ENCODE assay signal across 1 cellular context in the genomic region with DNA sequence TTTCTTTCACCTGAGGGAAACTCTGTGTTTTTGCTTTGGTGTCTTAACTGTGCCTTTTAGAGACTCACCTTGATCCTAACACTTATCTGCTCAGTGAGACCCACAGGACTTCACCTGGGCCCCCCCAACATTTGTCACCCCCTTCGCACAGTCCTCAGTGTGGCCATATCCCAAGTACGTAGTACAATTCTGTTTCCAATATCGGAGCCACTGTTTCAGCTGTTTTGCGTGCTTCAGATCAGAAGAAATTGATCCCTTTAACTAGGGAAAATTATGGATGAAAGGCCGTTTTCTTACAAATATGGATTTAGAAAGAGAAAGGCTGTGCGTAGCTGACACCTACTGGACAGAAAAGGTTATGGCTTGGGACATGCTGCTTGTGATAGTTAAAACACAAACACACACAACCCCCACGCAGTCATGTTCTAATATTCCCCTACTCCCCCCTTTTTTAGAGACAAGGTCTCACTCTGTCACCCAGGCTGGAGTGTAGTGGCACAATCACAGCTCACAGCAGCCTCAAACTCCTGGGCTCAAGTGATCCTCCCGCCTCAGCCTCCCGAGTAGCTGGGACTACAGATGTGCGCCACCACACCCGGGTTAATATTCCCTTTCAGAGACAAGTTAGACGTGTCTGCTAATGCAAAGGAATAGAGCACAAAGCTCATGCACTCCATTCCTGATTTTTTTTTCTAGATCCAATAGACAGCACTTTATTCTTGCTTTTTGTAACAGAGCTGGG.
TF ChIP-seq lines count a peak whose summit lies in the region.

No MANE protein-coding gene starts in this region.

TF ChIP-seq in HepG2, 621 proteins besides CTCF, POLR2A, EP300 and RAD21 (continued from another document and continues in another):
- TF ChIP-seq, protein P1, sequence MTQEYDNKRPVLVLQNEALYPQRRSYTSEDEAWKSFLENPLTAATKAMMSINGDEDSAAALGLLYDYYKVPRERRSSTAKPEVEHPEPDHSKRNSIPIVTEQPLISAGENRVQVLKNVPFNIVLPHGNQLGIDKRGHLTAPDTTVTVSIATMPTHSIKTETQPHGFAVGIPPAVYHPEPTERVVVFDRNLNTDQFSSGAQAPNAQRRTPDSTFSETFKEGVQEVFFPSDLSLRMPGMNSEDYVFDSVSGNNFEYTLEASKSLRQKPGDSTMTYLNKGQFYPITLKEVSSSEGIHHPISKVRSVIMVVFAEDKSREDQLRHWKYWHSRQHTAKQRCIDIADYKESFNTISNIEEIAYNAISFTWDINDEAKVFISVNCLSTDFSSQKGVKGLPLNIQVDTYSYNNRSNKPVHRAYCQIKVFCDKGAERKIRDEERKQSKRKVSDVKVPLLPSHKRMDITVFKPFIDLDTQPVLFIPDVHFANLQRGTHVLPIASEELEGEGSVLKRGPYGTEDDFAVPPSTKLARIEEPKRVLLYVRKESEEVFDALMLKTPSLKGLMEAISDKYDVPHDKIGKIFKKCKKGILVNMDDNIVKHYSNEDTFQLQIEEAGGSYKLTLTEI (CRISPR knock-in tag; conservative IDR thresholded peaks at IDR 0.05), result no peak
- TF ChIP-seq KMT2B (CRISPR knock-in tag; IDR thresholded peaks at IDR 0.05) (no peak), ZNF205 (CRISPR knock-in tag; IDR thresholded peaks at IDR 0.05) (no peak), KLF11 (CRISPR knock-in tag; IDR thresholded peaks at IDR 0.05) (no peak), YY1 (IDR thresholded peaks at IDR 0.05; ENCODE audit: insufficient read depth, insufficient replicate concordance, low read depth, low read length) (no peak), PITX1 (CRISPR knock-in tag; IDR thresholded peaks at IDR 0.05) (no peak), NR2F6 (IDR thresholded peaks at IDR 0.05) (no peak), NR2F6 (CRISPR knock-in tag; IDR thresholded peaks at IDR 0.05) (no peak), ZBTB1 (CRISPR knock-in tag; IDR thresholded peaks at IDR 0.05; ENCODE audit: borderline replicate concordance) (no peak), ZNF557 (CRISPR knock-in tag; IDR thresholded peaks at IDR 0.05) (no peak), KDM5B (CRISPR knock-in tag; IDR thresholded peaks at IDR 0.05; ENCODE audit: borderline replicate concordance) (0 out of 2 replicates have a peak, but pooled peaks have one; percentile 37), TCF7 (IDR thresholded peaks at IDR 0.05; ENCODE audit: low read depth) (no peak), GLI4 (CRISPR knock-in tag; IDR thresholded peaks at IDR 0.05; ENCODE audit: borderline replicate concordance) (no peak), ZNF235 (CRISPR knock-in tag; IDR thresholded peaks at IDR 0.05; ENCODE audit: borderline replicate concordance) (no peak), SP140L (CRISPR knock-in tag; IDR thresholded peaks at IDR 0.05; ENCODE audit: borderline replicate concordance) (0 out of 2 replicates have a peak, but pooled peaks have one; percentile 79), ZNF17 (CRISPR knock-in tag; IDR thresholded peaks at IDR 0.05) (no peak), ETV6 (CRISPR knock-in tag; conservative IDR thresholded peaks at IDR 0.05) (no peak), NFE2 (CRISPR knock-in tag; IDR thresholded peaks at IDR 0.05) (no peak), ZNF850 (CRISPR knock-in tag; conservative IDR thresholded peaks at IDR 0.05) (0 out of 2 replicates have a peak, but pooled peaks have one; percentile 44), TBP (CRISPR knock-in tag; IDR thresholded peaks at IDR 0.05) (no peak), AHR (CRISPR knock-in tag; IDR thresholded peaks at IDR 0.05) (no peak; the same call in 1 of the 2 replicates), ZMYM2 (CRISPR knock-in tag; IDR thresholded peaks at IDR 0.05) (no peak), POLR2G (IDR thresholded peaks at IDR 0.05; ENCODE audit: low read depth, low read length) (no peak), ZFP1 (CRISPR knock-in tag; IDR thresholded peaks at IDR 0.05) (no peak), ZNF749 (CRISPR knock-in tag; IDR thresholded peaks at IDR 0.05; ENCODE audit: borderline replicate concordance) (no peak), ZNF841 (CRISPR knock-in tag; IDR thresholded peaks at IDR 0.05; ENCODE audit: borderline replicate concordance) (no peak), PRMT3 (CRISPR knock-in tag; IDR thresholded peaks at IDR 0.05; ENCODE audit: borderline replicate concordance, low read depth) (no peak), ZNF282 (IDR thresholded peaks at IDR 0.05; ENCODE audit: partially characterized antibody) (no peak), ZZZ3 (CRISPR knock-in tag; IDR thresholded peaks at IDR 0.05; ENCODE audit: borderline replicate concordance) (0 out of 2 replicates have a peak, but pooled peaks have one; percentile 23), ATM (IDR thresholded peaks at IDR 0.05; ENCODE audit: borderline replicate concordance) (no peak), ZNF788 (CRISPR knock-in tag; IDR thresholded peaks at IDR 0.05; ENCODE audit: borderline replicate concordance) (0 out of 2 replicates have a peak, but pooled peaks have one; percentile 39), ZNF773 (CRISPR knock-in tag; IDR thresholded peaks at IDR 0.05; ENCODE audit: borderline replicate concordance) (no peak), ZNF10 (CRISPR knock-in tag; IDR thresholded peaks at IDR 0.05; ENCODE audit: borderline replicate concordance, low read depth) (no peak), ZSCAN21 (CRISPR knock-in tag; IDR thresholded peaks at IDR 0.05; ENCODE audit: borderline replicate concordance) (no peak), HNF4G (IDR thresholded peaks at IDR 0.05; ENCODE audit: borderline replicate concordance, low read depth, low read length) (no peak), HNF4G (CRISPR knock-in tag; IDR thresholded peaks at IDR 0.05; ENCODE audit: borderline replicate concordance, low read depth) (0 out of 2 replicates have a peak, but pooled peaks have one; percentile 27), SMAD9 (CRISPR knock-in tag; IDR thresholded peaks at IDR 0.05) (no peak), ZNF776 (CRISPR knock-in tag; IDR thresholded peaks at IDR 0.05) (no peak), ZNF782 (CRISPR knock-in tag; IDR thresholded peaks at IDR 0.05; ENCODE audit: borderline replicate concordance) (0 out of 2 replicates have a peak, but pooled peaks have one; percentile 48), CHD4 (IDR thresholded peaks at IDR 0.05; ENCODE audit: borderline replicate concordance, low read length) (no peak), THYN1 (CRISPR knock-in tag; IDR thresholded peaks at IDR 0.05; ENCODE audit: borderline replicate concordance, low read depth) (no peak)
- TF ChIP-seq, protein P2, sequence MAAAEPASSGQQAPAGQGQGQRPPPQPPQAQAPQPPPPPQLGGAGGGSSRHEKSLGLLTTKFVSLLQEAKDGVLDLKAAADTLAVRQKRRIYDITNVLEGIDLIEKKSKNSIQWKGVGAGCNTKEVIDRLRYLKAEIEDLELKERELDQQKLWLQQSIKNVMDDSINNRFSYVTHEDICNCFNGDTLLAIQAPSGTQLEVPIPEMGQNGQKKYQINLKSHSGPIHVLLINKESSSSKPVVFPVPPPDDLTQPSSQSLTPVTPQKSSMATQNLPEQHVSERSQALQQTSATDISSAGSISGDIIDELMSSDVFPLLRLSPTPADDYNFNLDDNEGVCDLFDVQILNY (CRISPR knock-in tag; conservative IDR thresholded peaks at IDR 0.05), result no peak
- TF ChIP-seq, protein P3, sequence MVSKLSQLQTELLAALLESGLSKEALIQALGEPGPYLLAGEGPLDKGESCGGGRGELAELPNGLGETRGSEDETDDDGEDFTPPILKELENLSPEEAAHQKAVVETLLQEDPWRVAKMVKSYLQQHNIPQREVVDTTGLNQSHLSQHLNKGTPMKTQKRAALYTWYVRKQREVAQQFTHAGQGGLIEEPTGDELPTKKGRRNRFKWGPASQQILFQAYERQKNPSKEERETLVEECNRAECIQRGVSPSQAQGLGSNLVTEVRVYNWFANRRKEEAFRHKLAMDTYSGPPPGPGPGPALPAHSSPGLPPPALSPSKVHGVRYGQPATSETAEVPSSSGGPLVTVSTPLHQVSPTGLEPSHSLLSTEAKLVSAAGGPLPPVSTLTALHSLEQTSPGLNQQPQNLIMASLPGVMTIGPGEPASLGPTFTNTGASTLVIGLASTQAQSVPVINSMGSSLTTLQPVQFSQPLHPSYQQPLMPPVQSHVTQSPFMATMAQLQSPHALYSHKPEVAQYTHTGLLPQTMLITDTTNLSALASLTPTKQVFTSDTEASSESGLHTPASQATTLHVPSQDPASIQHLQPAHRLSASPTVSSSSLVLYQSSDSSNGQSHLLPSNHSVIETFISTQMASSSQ (IDR thresholded peaks at IDR 0.05; ENCODE audit: low read depth), result no peak
- TF ChIP-seq, protein P3 (CRISPR knock-in tag; IDR thresholded peaks at IDR 0.05; ENCODE audit: borderline replicate concordance), result no peak
- TF ChIP-seq, protein P4, sequence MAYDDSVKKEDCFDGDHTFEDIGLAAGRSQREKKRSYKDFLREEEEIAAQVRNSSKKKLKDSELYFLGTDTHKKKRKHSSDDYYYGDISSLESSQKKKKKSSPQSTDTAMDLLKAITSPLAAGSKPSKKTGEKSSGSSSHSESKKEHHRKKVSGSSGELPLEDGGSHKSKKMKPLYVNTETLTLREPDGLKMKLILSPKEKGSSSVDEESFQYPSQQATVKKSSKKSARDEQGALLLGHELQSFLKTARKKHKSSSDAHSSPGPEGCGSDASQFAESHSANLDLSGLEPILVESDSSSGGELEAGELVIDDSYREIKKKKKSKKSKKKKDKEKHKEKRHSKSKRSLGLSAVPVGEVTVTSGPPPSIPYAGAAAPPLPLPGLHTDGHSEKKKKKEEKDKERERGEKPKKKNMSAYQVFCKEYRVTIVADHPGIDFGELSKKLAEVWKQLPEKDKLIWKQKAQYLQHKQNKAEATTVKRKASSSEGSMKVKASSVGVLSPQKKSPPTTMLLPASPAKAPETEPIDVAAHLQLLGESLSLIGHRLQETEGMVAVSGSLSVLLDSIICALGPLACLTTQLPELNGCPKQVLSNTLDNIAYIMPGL (CRISPR knock-in tag; IDR thresholded peaks at IDR 0.05; ENCODE audit: borderline replicate concordance in 1 of 2, low read depth in 1 of 2), result peak in 1 of 2 experiments; percentile 41; a peak in 1 of 4 replicates
- TF ChIP-seq, protein P5, sequence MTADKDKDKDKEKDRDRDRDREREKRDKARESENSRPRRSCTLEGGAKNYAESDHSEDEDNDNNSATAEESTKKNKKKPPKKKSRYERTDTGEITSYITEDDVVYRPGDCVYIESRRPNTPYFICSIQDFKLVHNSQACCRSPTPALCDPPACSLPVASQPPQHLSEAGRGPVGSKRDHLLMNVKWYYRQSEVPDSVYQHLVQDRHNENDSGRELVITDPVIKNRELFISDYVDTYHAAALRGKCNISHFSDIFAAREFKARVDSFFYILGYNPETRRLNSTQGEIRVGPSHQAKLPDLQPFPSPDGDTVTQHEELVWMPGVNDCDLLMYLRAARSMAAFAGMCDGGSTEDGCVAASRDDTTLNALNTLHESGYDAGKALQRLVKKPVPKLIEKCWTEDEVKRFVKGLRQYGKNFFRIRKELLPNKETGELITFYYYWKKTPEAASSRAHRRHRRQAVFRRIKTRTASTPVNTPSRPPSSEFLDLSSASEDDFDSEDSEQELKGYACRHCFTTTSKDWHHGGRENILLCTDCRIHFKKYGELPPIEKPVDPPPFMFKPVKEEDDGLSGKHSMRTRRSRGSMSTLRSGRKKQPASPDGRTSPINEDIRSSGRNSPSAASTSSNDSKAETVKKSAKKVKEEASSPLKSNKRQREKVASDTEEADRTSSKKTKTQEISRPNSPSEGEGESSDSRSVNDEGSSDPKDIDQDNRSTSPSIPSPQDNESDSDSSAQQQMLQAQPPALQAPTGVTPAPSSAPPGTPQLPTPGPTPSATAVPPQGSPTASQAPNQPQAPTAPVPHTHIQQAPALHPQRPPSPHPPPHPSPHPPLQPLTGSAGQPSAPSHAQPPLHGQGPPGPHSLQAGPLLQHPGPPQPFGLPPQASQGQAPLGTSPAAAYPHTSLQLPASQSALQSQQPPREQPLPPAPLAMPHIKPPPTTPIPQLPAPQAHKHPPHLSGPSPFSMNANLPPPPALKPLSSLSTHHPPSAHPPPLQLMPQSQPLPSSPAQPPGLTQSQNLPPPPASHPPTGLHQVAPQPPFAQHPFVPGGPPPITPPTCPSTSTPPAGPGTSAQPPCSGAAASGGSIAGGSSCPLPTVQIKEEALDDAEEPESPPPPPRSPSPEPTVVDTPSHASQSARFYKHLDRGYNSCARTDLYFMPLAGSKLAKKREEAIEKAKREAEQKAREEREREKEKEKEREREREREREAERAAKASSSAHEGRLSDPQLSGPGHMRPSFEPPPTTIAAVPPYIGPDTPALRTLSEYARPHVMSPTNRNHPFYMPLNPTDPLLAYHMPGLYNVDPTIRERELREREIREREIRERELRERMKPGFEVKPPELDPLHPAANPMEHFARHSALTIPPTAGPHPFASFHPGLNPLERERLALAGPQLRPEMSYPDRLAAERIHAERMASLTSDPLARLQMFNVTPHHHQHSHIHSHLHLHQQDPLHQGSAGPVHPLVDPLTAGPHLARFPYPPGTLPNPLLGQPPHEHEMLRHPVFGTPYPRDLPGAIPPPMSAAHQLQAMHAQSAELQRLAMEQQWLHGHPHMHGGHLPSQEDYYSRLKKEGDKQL (CRISPR knock-in tag; IDR thresholded peaks at IDR 0.05; ENCODE audit: low read depth), result no peak
- TF ChIP-seq, protein P6, sequence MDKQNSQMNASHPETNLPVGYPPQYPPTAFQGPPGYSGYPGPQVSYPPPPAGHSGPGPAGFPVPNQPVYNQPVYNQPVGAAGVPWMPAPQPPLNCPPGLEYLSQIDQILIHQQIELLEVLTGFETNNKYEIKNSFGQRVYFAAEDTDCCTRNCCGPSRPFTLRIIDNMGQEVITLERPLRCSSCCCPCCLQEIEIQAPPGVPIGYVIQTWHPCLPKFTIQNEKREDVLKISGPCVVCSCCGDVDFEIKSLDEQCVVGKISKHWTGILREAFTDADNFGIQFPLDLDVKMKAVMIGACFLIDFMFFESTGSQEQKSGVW (CRISPR knock-in tag; IDR thresholded peaks at IDR 0.05; ENCODE audit: borderline replicate concordance), result no peak
